18 cellular contexts compared by ENCODE assay signal in the genomic region with DNA sequence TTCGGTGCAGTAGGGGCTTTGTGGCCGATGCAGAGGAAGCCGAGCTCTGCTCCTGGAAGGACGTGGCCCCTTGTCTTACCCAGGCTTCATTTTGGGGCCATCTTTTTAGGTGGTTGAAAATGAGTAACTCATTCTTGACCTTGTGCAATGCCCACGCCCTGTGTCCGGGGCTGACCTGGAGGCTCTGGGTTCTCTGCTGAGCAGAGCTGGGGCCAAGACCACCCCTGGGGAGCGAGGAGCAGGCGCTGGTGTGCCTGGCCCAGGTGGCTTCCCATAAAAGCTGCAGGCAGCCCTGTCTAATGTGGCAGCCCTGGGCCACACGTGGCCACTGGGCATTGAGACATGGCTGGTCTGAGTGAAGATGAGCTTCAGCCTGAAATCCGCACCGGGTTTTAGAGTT. TPM values are rescaled to one million over a fixed set of nuclear protein-coding genes. Genes with fewer than 3 reads are reported as not detected.
"Had no signal": no experiment of that assay in that cellular context is flagged by ENCODE, and none has a peak within 500 bp of the region (broad histone marks: within the 10 kb centered on the region; RNA-seq: fewer than 3 reads in every experiment).

No MANE protein-coding gene starts in this region.

- DNase-seq: activated CD4-positive, alpha-beta T cell treated with anti-CD3 and anti-CD28 coated beads, Interleukin-2, amount 10 ng/mL, durations not matched to agents 24 days and 14 days; activated CD4-positive, CD25-positive, alpha-beta regulatory T cell; activated naive CD8-positive, alpha-beta T cell treated with anti-CD3 and anti-CD28 coated beads for 36 hours; anterior cingulate cortex; cerebellar nuclear complex; effector memory CD4-positive, alpha-beta T cell; foreskin fibroblast; mesenchymal stem cell; occipital lobe; stomach; SW 1271; testis had no signal

- H3K27ac ChIP-seq: right lobe of liver, stomach, testis had no signal

- H3K4me1 ChIP-seq: right lobe of liver, testis had no signal

- H3K9me3 Mint-ChIP-seq: activated CD4-positive, alpha-beta T cell treated with anti-CD3 and anti-CD28 coated beads, Interleukin-2, amount 10 ng/mL, durations not matched to agents 24 days and 14 days; activated naive CD8-positive, alpha-beta T cell treated with anti-CD3 and anti-CD28 coated beads for 36 hours; activated T-helper 2 cell treated with anti-CD3 and anti-CD28 coated beads, Interferon-gamma antibody, Interleukin-2, Interleukin-4, amounts not matched to agents 10 μg/mL and 5 μg/mL and 100 μg/mL, durations not matched to agents 14 hours and 24 hours and 36 hours; nephron had no signal

- H3K4me1 Mint-ChIP-seq: nephron had no signal

- H3K36me3 ChIP-seq: right lobe of liver, stomach had no signal

- H3K27me3 ChIP-seq: right lobe of liver, testis had no signal

- H3K4me3 Mint-ChIP-seq: activated CD4-positive, alpha-beta T cell treated with anti-CD3 and anti-CD28 coated beads, Interleukin-2, amount 10 ng/mL, durations not matched to agents 24 days and 14 days; activated naive CD8-positive, alpha-beta T cell treated with anti-CD3 and anti-CD28 coated beads for 36 hours; nephron had no signal

- H3K36me3 Mint-ChIP-seq: activated naive CD8-positive, alpha-beta T cell treated with anti-CD3 and anti-CD28 coated beads for 36 hours had no signal

- H3K27ac Mint-ChIP-seq: activated CD4-positive, alpha-beta T cell treated with anti-CD3 and anti-CD28 coated beads, Interleukin-2, amount 10 ng/mL, durations not matched to agents 24 days and 14 days; activated T-helper 2 cell treated with anti-CD3 and anti-CD28 coated beads, Interferon-gamma antibody, Interleukin-2, Interleukin-4, amounts not matched to agents 10 μg/mL and 5 μg/mL and 100 μg/mL, durations not matched to agents 14 hours and 24 hours and 36 hours; nephron; progenitor cell of endocrine pancreas had no signal

- H3K4me3 ChIP-seq: right lobe of liver, stomach, testis had no signal

- H3K27me3 Mint-ChIP-seq: activated naive CD8-positive, alpha-beta T cell treated with anti-CD3 and anti-CD28 coated beads for 36 hours had no signal

- H3K9me3 ChIP-seq: right lobe of liver, stomach, testis had no signal

- ATAC-seq: right lobe of liver had no signal

RNA-seq across cellular contexts. Expression of gene NTSR1, which starts 25.7 kb away (rescaled TPM):
- total RNA-seq: activated CD4-positive, alpha-beta T cell treated with anti-CD3 and anti-CD28 coated beads, Interleukin-2, amount 10 ng/mL, durations not matched to agents 24 days and 14 days; activated CD8-positive, alpha-beta memory T cell treated with anti-CD3 and anti-CD28 coated beads for 36 hours; activated naive CD8-positive, alpha-beta T cell treated with anti-CD3 and anti-CD28 coated beads for 36 hours; activated T-helper 2 cell treated with anti-CD3 and anti-CD28 coated beads, Interferon-gamma antibody, Interleukin-2, Interleukin-4, amounts not matched to agents 10 μg/mL and 5 μg/mL and 100 μg/mL, durations not matched to agents 14 hours and 24 hours and 36 hours; progenitor cell of endocrine pancreas; SK-MEL-5 had no signal
